In genomic region chr7:45073843-45074737, GRCh38 we compare ENCODE assay signal across 12 cellular contexts. TPM values are rescaled to one million over a fixed set of nuclear protein-coding genes. Genes with fewer than 3 reads are reported as not detected.
DNase-seq lines count a peak whose midpoint lies in the region; ATAC-seq and TF ChIP-seq lines count a peak whose summit lies in the region.
"Had no signal": no experiment of that assay in that cellular context is flagged by ENCODE, and none has a peak within 500 bp of the region (broad histone marks: within the 10 kb centered on the region; RNA-seq: fewer than 3 reads in every experiment).

No MANE protein-coding gene starts in this region.

- WGBS in heart left ventricle, 4 donors: 73 to 87% (median 83%) methylated on average over 12 to 15 of the region's 15 CpGs
- WGBS in mesenchymal stem cell: 97% methylated on average over 15 of the region's 15 CpGs

- no peak overlapping the region for H2AFZ ChIP-seq in mesenchymal stem cell (ENCODE audit: low read depth, low read length)
- H2AFZ ChIP-seq: hepatocyte had no signal

- H4K8ac ChIP-seq in mesenchymal stem cell (ENCODE audit: low read length): no peak overlapping the region

- H3K27me3 Mint-ChIP-seq in activated T-helper 17 cell treated with anti-CD3 and anti-CD28 coated beads, Interleukin-2, amount 50 U/mL, for 72 hours: no peaks in the 10 kb centered on the region
- H3K27me3 Mint-ChIP-seq in activated T-helper 1 cell treated with anti-CD3 and anti-CD28 coated beads, Interleukin-12 subunit alpha, Interleukin-12 subunit beta, Interleukin-2, Interleukin-4 antibody, amounts not matched to agents 30 ng/mL and 10 ng/mL and 1 ng/mL, durations not matched to agents 14 hours and 24 hours and 36 hours (ENCODE audit: insufficient read depth): no peaks in the 10 kb centered on the region

- H3K36me3 ChIP-seq in heart left ventricle: peaks cover 0 to 89% (median 84%) of the 10 kb centered on the region in 9 donors
- peaks cover 78% of the 10 kb centered on the region for H3K36me3 ChIP-seq in right atrium auricular region
- peaks cover 79 to 91% of the 10 kb centered on the region in 2 experiments for H3K36me3 ChIP-seq in mesenchymal stem cell (ENCODE audit: control insufficient read depth in 1 of 2, insufficient read depth in 2 of 2, low read depth in 1 of 2, low read length in 2 of 2)

- H3K9me3 ChIP-seq in heart left ventricle (no peaks in the 10 kb centered on the region), right atrium auricular region (no peaks in the 10 kb centered on the region), mesenchymal stem cell (ENCODE audit: control insufficient read depth, low read length) (no peaks in the 10 kb centered on the region)
- H3K9me3 ChIP-seq: MG63 had no signal

- no peak overlapping the region for H3K9ac ChIP-seq in mesenchymal stem cell (ENCODE audit: low read length)

- H3K23ac ChIP-seq in mesenchymal stem cell (ENCODE audit: low read length in 2 of 2): no peak overlapping the region

- no peak overlapping the region for H2BK15ac ChIP-seq in mesenchymal stem cell (ENCODE audit: low read depth, poor library complexity, severe bottlenecking)

- peak overlapping the region; percentile 11 for H4K91ac ChIP-seq in mesenchymal stem cell (ENCODE audit: low read length)

- H3K79me1 ChIP-seq in mesenchymal stem cell (replicated peaks; ENCODE audit: low read length, poor library complexity, severe bottlenecking): peaks cover 36% of the 10 kb centered on the region

- no peak for TF ChIP-seq CTCF in heart left ventricle (IDR thresholded peaks at IDR 0.05)
- TF ChIP-seq CTCF in right atrium auricular region (IDR thresholded peaks at IDR 0.05): no peak
- TF ChIP-seq CTCF in VCaP (conservative IDR thresholded peaks at IDR 0.05): no peak

- peaks cover 77% of the 10 kb centered on the region for H3K36me3 Mint-ChIP-seq in activated T-helper 17 cell treated with anti-CD3 and anti-CD28 coated beads, Interleukin-2, amount 50 U/mL, for 72 hours (ENCODE audit: low read depth)
- peaks cover 40% of the 10 kb centered on the region for H3K36me3 Mint-ChIP-seq in activated T-helper 1 cell treated with anti-CD3 and anti-CD28 coated beads, Interleukin-12 subunit alpha, Interleukin-12 subunit beta, Interleukin-2, Interleukin-4 antibody, amounts not matched to agents 30 ng/mL and 10 ng/mL and 1 ng/mL, durations not matched to agents 14 hours and 24 hours and 36 hours (ENCODE audit: low read depth)

- no peak overlapping the region for H2BK12ac ChIP-seq in mesenchymal stem cell (ENCODE audit: low read length in 2 of 2)

- H2BK5ac ChIP-seq in mesenchymal stem cell (ENCODE audit: low read depth, low read length, poor library complexity, severe bottlenecking): no peak overlapping the region

- intact Hi-C loops in heart left ventricle (cut with DNase I): loop anchor here in 1 of 10 donors (5.0 kb wide), 1 partner anchor 42 kb away; no protein-coding TSS in a partner anchor
- intact Hi-C loops in activated T-helper 1 cell treated with anti-CD3 and anti-CD28 coated beads, Interleukin-12 subunit alpha, Interleukin-12 subunit beta, Interleukin-2, Interleukin-4 antibody, amounts not matched to agents 30 ng/mL and 10 ng/mL and 1 ng/mL, durations not matched to agents 14 hours and 24 hours and 36 hours (cut with micrococcal nuclease): no loop called here

- TF ChIP-seq POLR2A in heart left ventricle (IDR thresholded peaks at IDR 0.05): no peak

- no peak overlapping the region for H2AK5ac ChIP-seq in mesenchymal stem cell (ENCODE audit: low read length, severe bottlenecking)

- no peaks in the 10 kb centered on the region for H3K27me3 ChIP-seq in heart left ventricle
- H3K27me3 ChIP-seq in right atrium auricular region: no peaks in the 10 kb centered on the region
- no peaks in the 10 kb centered on the region for H3K27me3 ChIP-seq in mesenchymal stem cell (ENCODE audit: control insufficient read depth in 1 of 2, insufficient read depth in 1 of 2, low read length in 2 of 2)
- H3K27me3 ChIP-seq: hepatocyte, MG63 had no signal

- H2BK120ac ChIP-seq in mesenchymal stem cell (ENCODE audit: low read depth, low read length): no peak overlapping the region

- H3K4me3 ChIP-seq in heart left ventricle (no peak overlapping the region), right atrium auricular region (no peak overlapping the region), mesenchymal stem cell (ENCODE audit: insufficient read depth in 1 of 2, low read depth in 1 of 2, low read length in 2 of 2) (no peak overlapping the region)
- H3K4me3 ChIP-seq: hepatocyte, MG63 had no signal

- no peak overlapping the region for H3K27ac ChIP-seq in heart left ventricle
- H3K27ac ChIP-seq in right atrium auricular region: no peak overlapping the region
- peak overlapping the region; percentile 84 for H3K27ac ChIP-seq in VCaP
- no peak overlapping the region for H3K27ac ChIP-seq in mesenchymal stem cell (ENCODE audit: low read length, poor library complexity, severe bottlenecking)
- H3K27ac ChIP-seq: hepatocyte had no signal

- peaks cover 0 to 9% (median 0%) of the 10 kb centered on the region in 12 donors for H3K4me1 ChIP-seq in heart left ventricle
- no peaks in the 10 kb centered on the region for H3K4me1 ChIP-seq in right atrium auricular region
- peaks cover 5% of the 10 kb centered on the region for H3K4me1 ChIP-seq in mesenchymal stem cell (ENCODE audit: control insufficient read depth, insufficient read depth, low read depth, low read length)

- H3K4me3 Mint-ChIP-seq in activated T-helper 17 cell treated with anti-CD3 and anti-CD28 coated beads, Interleukin-2, amount 50 U/mL, for 72 hours: no peak overlapping the region
- H3K4me3 Mint-ChIP-seq in activated T-helper 1 cell treated with anti-CD3 and anti-CD28 coated beads, Interleukin-12 subunit alpha, Interleukin-12 subunit beta, Interleukin-2, Interleukin-4 antibody, amounts not matched to agents 30 ng/mL and 10 ng/mL and 1 ng/mL, durations not matched to agents 14 hours and 24 hours and 36 hours: no peak overlapping the region

- H3K4me2 ChIP-seq in mesenchymal stem cell (ENCODE audit: low read length, poor library complexity, severe bottlenecking): no peak overlapping the region
- H3K4me2 ChIP-seq: hepatocyte had no signal

- H3K18ac ChIP-seq in mesenchymal stem cell (ENCODE audit: low read depth in 1 of 2, low read length in 2 of 2): no peak overlapping the region

- peaks cover 11% of the 10 kb centered on the region for H3K4me1 Mint-ChIP-seq in activated T-helper 17 cell treated with anti-CD3 and anti-CD28 coated beads, Interleukin-2, amount 50 U/mL, for 72 hours
- H3K4me1 Mint-ChIP-seq in activated T-helper 1 cell treated with anti-CD3 and anti-CD28 coated beads, Interleukin-12 subunit alpha, Interleukin-12 subunit beta, Interleukin-2, Interleukin-4 antibody, amounts not matched to agents 30 ng/mL and 10 ng/mL and 1 ng/mL, durations not matched to agents 14 hours and 24 hours and 36 hours (ENCODE audit: low read depth): peaks cover 6% of the 10 kb centered on the region

- no peaks in the 10 kb centered on the region for H3K9me3 Mint-ChIP-seq in activated T-helper 17 cell treated with anti-CD3 and anti-CD28 coated beads, Interleukin-2, amount 50 U/mL, for 72 hours
- H3K9me3 Mint-ChIP-seq in activated T-helper 1 cell treated with anti-CD3 and anti-CD28 coated beads, Interleukin-12 subunit alpha, Interleukin-12 subunit beta, Interleukin-2, Interleukin-4 antibody, amounts not matched to agents 30 ng/mL and 10 ng/mL and 1 ng/mL, durations not matched to agents 14 hours and 24 hours and 36 hours: no peaks in the 10 kb centered on the region

- DNase-seq in heart left ventricle: peak in 3 of 5 donors; percentile 65 to 77 (median 68)
- DNase-seq in right atrium auricular region (ENCODE audit: low spot score): no peak
- no peak for DNase-seq in mesenchymal stem cell
- DNase-seq in A172 (ENCODE audit: low spot score): no peak
- no peak for DNase-seq in NCI-H2081 treated with DMSO at 0.1 percent for 48 hours (lab: John Stamatoyannopoulos, UW)
- DNase-seq in activated T-helper 1 cell treated with anti-CD3 and anti-CD28 coated beads, Interleukin-12 subunit alpha, Interleukin-12 subunit beta, Interleukin-2, Interleukin-4 antibody, amounts not matched to agents 30 ng/mL and 10 ng/mL and 1 ng/mL, durations not matched to agents 14 hours and 24 hours and 36 hours (ENCODE audit: low spot score): no peak
- DNase-seq: activated CD4-positive, alpha-beta T cell treated with anti-CD3 and anti-CD28 coated beads, Interleukin-2, amount 50 U/mL, for 48 hours; MG63 had no signal

- H3K4ac ChIP-seq in mesenchymal stem cell (ENCODE audit: low read depth in 1 of 2, low read length in 2 of 2): no peak overlapping the region

- no peak overlapping the region for H3K14ac ChIP-seq in mesenchymal stem cell (ENCODE audit: low read length in 2 of 2)

- no peak overlapping the region for H3K27ac Mint-ChIP-seq in activated T-helper 17 cell treated with anti-CD3 and anti-CD28 coated beads, Interleukin-2, amount 50 U/mL, for 72 hours
- no peak overlapping the region for H3K27ac Mint-ChIP-seq in activated T-helper 1 cell treated with anti-CD3 and anti-CD28 coated beads, Interleukin-12 subunit alpha, Interleukin-12 subunit beta, Interleukin-2, Interleukin-4 antibody, amounts not matched to agents 30 ng/mL and 10 ng/mL and 1 ng/mL, durations not matched to agents 14 hours and 24 hours and 36 hours

- ATAC-seq in heart left ventricle: peak; percentile 62 to 88 (median 78)
- ATAC-seq in activated T-helper 17 cell treated with anti-CD3 and anti-CD28 coated beads, Interleukin-2, amount 50 U/mL, for 72 hours (replicated peaks): no peak

RNA-seq across cellular contexts. Expression of gene NACAD, which starts 14.7 kb away (rescaled TPM):
- total RNA-seq in heart left ventricle (10 to 100 TPM in 1 of 9 donors, 1 to 10 TPM in 8; 1.9 to 16.3 (median 5.3) TPM), right atrium auricular region (1 to 10 TPM; 5.9 to 9.0 TPM)
- 1 to 10 TPM; 2.8 to 5.8 TPM for polyA plus RNA-seq in heart left ventricle
- 5.6 TPM for polyA plus RNA-seq in mesenchymal stem cell (2013, experiment 1 of 2)
- 5.5 TPM for polyA plus RNA-seq in mesenchymal stem cell (2013, experiment 2 of 2)
- total RNA-seq in A172 (2014; rRNA removed; shearing (Covaris generic)): 5.9 and 6.6 TPM in 2 replicates
- 1 to 10 TPM in 1 of 2 donors, under 1 TPM in 1; 0.71 to 1.3 TPM for total RNA-seq in activated T-helper 17 cell treated with anti-CD3 and anti-CD28 coated beads, Interleukin-2, amount 50 U/mL, for 72 hours
- 0.05 TPM in 1 of 2 replicates, not detected in the other for total RNA-seq in activated T-helper 1 cell treated with anti-CD3 and anti-CD28 coated beads, Interleukin-12 subunit alpha, Interleukin-12 subunit beta, Interleukin-2, Interleukin-4 antibody, amounts not matched to agents 30 ng/mL and 10 ng/mL and 1 ng/mL, durations not matched to agents 14 hours and 24 hours and 36 hours
- total RNA-seq: NCI-H460 had no signal

RNA-seq across cellular contexts. Expression of gene TBRG4, which starts 37.4 kb away (rescaled TPM):
- total RNA-seq in heart left ventricle (10 to 100 TPM; 58.0 to 96.1 (median 61.5) TPM), right atrium auricular region (10 to 100 TPM; 46.1 to 48.2 TPM)
- polyA plus RNA-seq in heart left ventricle: 100 to 1,000 TPM in 1 of 2 donors, 10 to 100 TPM in 1; 59.5 to 125 TPM
- polyA plus RNA-seq in mesenchymal stem cell (2013, experiment 1 of 2): 33.6 TPM
- polyA plus RNA-seq in mesenchymal stem cell (2013, experiment 2 of 2): 33.0 TPM
- 124 and 132 TPM in 2 replicates for total RNA-seq in A172 (2014; rRNA removed; shearing (Covaris generic))
- total RNA-seq in activated T-helper 17 cell treated with anti-CD3 and anti-CD28 coated beads, Interleukin-2, amount 50 U/mL, for 72 hours: 100 to 1,000 TPM; 119 to 177 TPM
- total RNA-seq in activated T-helper 1 cell treated with anti-CD3 and anti-CD28 coated beads, Interleukin-12 subunit alpha, Interleukin-12 subunit beta, Interleukin-2, Interleukin-4 antibody, amounts not matched to agents 30 ng/mL and 10 ng/mL and 1 ng/mL, durations not matched to agents 14 hours and 24 hours and 36 hours: 176 and 195 TPM in 2 replicates

Comparison
In these comparisons a context has a peak if more than half of its experiments do, and no peak if none do; other contexts are left out.
1. DNase-seq: peak in heart left ventricle (3 of 5); none in right atrium auricular region (single experiment), mesenchymal stem cell (single experiment), A172 (single experiment), NCI-H2081 treated with DMSO at 0.1 percent for 48 hours (single experiment) and activated T-helper 1 cell treated with anti-CD3 and anti-CD28 coated beads, Interleukin-12 subunit alpha, Interleukin-12 subunit beta, Interleukin-2, Interleukin-4 antibody, amounts not matched to agents 30 ng/mL and 10 ng/mL and 1 ng/mL, durations not matched to agents 14 hours and 24 hours and 36 hours (single experiment).